28 cellular contexts compared by ENCODE assay signal in genomic region chr5:176383961-176384360, GRCh38.
"Had no signal": no experiment of that assay in that cellular context is flagged by ENCODE, and none has a peak within 500 bp of the region (broad histone marks: within the 10 kb centered on the region; RNA-seq: fewer than 3 reads in every experiment).

No MANE protein-coding gene starts in this region.

- H3K27me3 Mint-ChIP-seq: naive B cell; progenitor cell of endocrine pancreas; stimulated activated naive B cell treated with anti-CD40 and anti-IgM and Interleukin-4, amounts not matched to agents 10 μg/mL and 1 μg/mL and 100 μg/mL, for 72 hours had no signal

- H3K36me3 Mint-ChIP-seq: natural killer cell had no signal

- H3K9me3 Mint-ChIP-seq: mesothelial cell of epicardium; naive B cell; natural killer cell; nephron progenitor cell; neural progenitor cell; stimulated activated naive B cell treated with anti-CD40 and anti-IgM and Interleukin-4, amounts not matched to agents 10 μg/mL and 1 μg/mL and 100 μg/mL, for 72 hours had no signal

- H3K36me3 ChIP-seq: neural progenitor cell, neutrophil had no signal

- ATAC-seq: left cardiac atrium; left lobe of liver; natural killer cell; right cardiac atrium; sciatic nerve; stimulated activated naive B cell treated with anti-CD40 and anti-IgM and Interleukin-4, amounts not matched to agents 10 μg/mL and 1 μg/mL and 100 μg/mL, for 72 hours; stimulated activated naive CD8-positive, alpha-beta T cell treated with anti-CD3 and anti-CD28 coated beads, Interleukin-15, Interleukin-2, amounts not matched to agents 100 U/mL and 50 U/mL, for 24 hours had no signal

- H3K27me3 ChIP-seq: neural progenitor cell, neutrophil, stomach, testis, thyroid gland, transverse colon, upper lobe of left lung had no signal

- H3K27ac Mint-ChIP-seq: mesothelial cell of epicardium, naive B cell, natural killer cell, nephron progenitor cell, neural progenitor cell, progenitor cell of endocrine pancreas had no signal

- H3K9me3 ChIP-seq: neutrophil, stomach, testis, thyroid gland, transverse colon, upper lobe of left lung had no signal

- H3K4me3 Mint-ChIP-seq: mesothelial cell of epicardium; natural killer cell; nephron progenitor cell; neural progenitor cell; stimulated activated naive B cell treated with anti-CD40 and anti-IgM and Interleukin-4, amounts not matched to agents 10 μg/mL and 1 μg/mL and 100 μg/mL, for 72 hours had no signal

- DNase-seq: hippocampal formation; kidney glomerular epithelial cell; left cardiac atrium; mesendoderm; naive B cell; natural killer cell; nephron progenitor cell; occipital lobe; retina; small intestine; stimulated activated CD4-positive, alpha-beta T cell treated with anti-CD3 and anti-CD28 coated beads, Interleukin-1b, Interleukin-23, amount 100 ng/mL, for 48 hours; stimulated activated CD4-positive, alpha-beta T cell treated with anti-CD3 and anti-CD28 coated beads, Interleukin-4, amount 100 ng/mL, for 1 hour; stimulated activated naive B cell treated with anti-CD40 and anti-IgM and Interleukin-4, amounts not matched to agents 10 μg/mL and 1 μg/mL and 100 μg/mL, for 72 hours; stimulated activated naive CD8-positive, alpha-beta T cell treated with anti-CD3 and anti-CD28 coated beads, Interleukin-15, Interleukin-2, amounts not matched to agents 100 U/mL and 50 U/mL, for 24 hours; stomach; testis; thyroid gland; transverse colon; upper lobe of left lung had no signal

- H3K4me3 ChIP-seq: lung, neural progenitor cell, stomach, testis, thyroid gland, transverse colon, upper lobe of left lung had no signal

- H3K27ac ChIP-seq: neural progenitor cell, neutrophil, parathyroid adenoma, stomach, testis, thyroid gland, transverse colon, upper lobe of left lung had no signal
